3 cellular contexts compared by ENCODE assay signal in genomic region chr3:148717918-148718317, GRCh38.
TF ChIP-seq lines count a peak whose summit lies in the region.

No MANE protein-coding gene starts in this region.

TF ChIP-seq in Ishikawa, 13 proteins besides CTCF, POLR2A, EP300 and RAD21:
- TF ChIP-seq REST (IDR thresholded peaks at IDR 0.05; ENCODE audit: low read depth) (no peak), TAF1 (IDR thresholded peaks at IDR 0.05; ENCODE audit: low read depth) (no peak), CEBPB (IDR thresholded peaks at IDR 0.05) (peak; percentile 20; the same call in 1 of the 2 replicates)

TF ChIP-seq in H1, 55 proteins besides CTCF, POLR2A, EP300 and RAD21:
- no peak for TF ChIP-seq FOSL1 (IDR thresholded peaks at IDR 0.05; ENCODE audit: insufficient read depth, low read depth, low read length)
- no peak for TF ChIP-seq NANOG (IDR thresholded peaks at IDR 0.05; ENCODE audit: insufficient read depth, low read depth, low read length, poor library complexity, severe bottlenecking)
- TF ChIP-seq SRF (IDR thresholded peaks at IDR 0.05; ENCODE audit: low read depth, low read length), result no peak
TF ChIP-seq in H1: peak in this region for 0.

TF ChIP-seq in HepG2, 621 proteins besides CTCF, POLR2A, EP300 and RAD21:
- TF ChIP-seq ZHX2 (IDR thresholded peaks at IDR 0.05; ENCODE audit: low read depth), result no peak
- no peak for TF ChIP-seq ZHX2 (CRISPR knock-in tag; IDR thresholded peaks at IDR 0.05; ENCODE audit: borderline replicate concordance)
- no peak for TF ChIP-seq YEATS4 (CRISPR knock-in tag; IDR thresholded peaks at IDR 0.05; ENCODE audit: borderline replicate concordance)
- no peak for TF ChIP-seq ADNP (CRISPR knock-in tag; IDR thresholded peaks at IDR 0.05)
- TF ChIP-seq HOXA3 (CRISPR knock-in tag; IDR thresholded peaks at IDR 0.05), result no peak
- TF ChIP-seq WIZ (CRISPR knock-in tag; IDR thresholded peaks at IDR 0.05), result no peak
- TF ChIP-seq ZNF546 (CRISPR knock-in tag; conservative IDR thresholded peaks at IDR 0.05), result no peak
- no peak for TF ChIP-seq GFI1 (CRISPR knock-in tag; IDR thresholded peaks at IDR 0.05; ENCODE audit: borderline replicate concordance)
- no peak for TF ChIP-seq ZNF318 (CRISPR knock-in tag; IDR thresholded peaks at IDR 0.05)
- no peak for TF ChIP-seq HOXA5 (CRISPR knock-in tag; IDR thresholded peaks at IDR 0.05)
- TF ChIP-seq U2AF2 (IDR thresholded peaks at IDR 0.05; ENCODE audit: low read depth, low read length), result no peak
- TF ChIP-seq CEBPG (CRISPR knock-in tag; IDR thresholded peaks at IDR 0.05), result peak; percentile 56
- no peak for TF ChIP-seq ZNF709 (CRISPR knock-in tag; IDR thresholded peaks at IDR 0.05)
- no peak for TF ChIP-seq ZNF326 (CRISPR knock-in tag; IDR thresholded peaks at IDR 0.05; ENCODE audit: borderline replicate concordance)
- TF ChIP-seq JARID2 (CRISPR knock-in tag; IDR thresholded peaks at IDR 0.05; ENCODE audit: insufficient replicate concordance), result no peak
- peak; percentile 43; the same call in 1 of the 2 replicates for TF ChIP-seq CEBPB (IDR thresholded peaks at IDR 0.05; ENCODE audit: borderline replicate concordance, low read depth, low read length)
TF ChIP-seq in HepG2: peak in this region for 2.
